In the genomic region with DNA sequence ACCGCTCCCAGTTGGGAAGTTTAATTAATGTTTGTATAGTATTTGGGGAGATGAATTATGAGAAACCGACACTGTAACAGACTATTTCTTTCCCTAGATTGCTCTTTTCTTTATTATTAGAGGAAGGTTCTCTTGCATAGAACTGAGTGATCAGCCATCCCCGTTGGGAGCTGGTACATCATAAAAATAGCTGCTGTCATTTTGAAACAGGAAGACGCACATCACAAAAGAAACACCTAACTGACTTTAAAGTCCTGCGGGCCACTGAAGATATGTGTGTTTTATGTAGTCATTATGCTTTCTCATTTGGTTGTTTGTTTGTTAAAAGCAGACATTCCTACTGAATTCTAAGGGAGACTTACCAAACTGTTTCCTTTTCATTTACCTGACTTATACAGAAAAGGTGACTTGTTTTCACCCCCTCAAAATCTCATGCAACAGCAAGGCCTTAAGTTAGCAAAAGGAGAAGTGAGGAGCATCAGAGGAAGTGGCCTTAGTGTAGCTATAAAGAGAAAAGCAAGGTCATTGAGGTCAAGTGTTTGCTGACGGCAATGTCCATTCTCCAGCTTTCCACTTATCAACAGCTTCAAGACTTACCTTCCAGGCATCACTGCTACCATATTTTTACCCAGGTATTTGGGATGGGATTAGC, we compare ENCODE assay signal across 14 cellular contexts.
DNase-seq lines count a peak whose midpoint lies in the region; ATAC-seq, FAIRE-seq and TF ChIP-seq lines count a peak whose summit lies in the region.
"Had no signal": no experiment of that assay in that cellular context is flagged by ENCODE, and none has a peak within 500 bp of the region (broad histone marks: within the 10 kb centered on the region; RNA-seq: fewer than 3 reads in every experiment).

No MANE protein-coding gene starts in this region.

- no peaks in the 10 kb centered on the region for H3K9me3 ChIP-seq in DOHH2 (ENCODE audit: control insufficient read depth, insufficient read depth, low read length)
- H3K9me3 ChIP-seq: sigmoid colon had no signal

- H3F3A ChIP-seq in DOHH2 (ENCODE audit: control insufficient read depth, insufficient read depth), result no peaks in the 10 kb centered on the region

- peak overlapping the region; percentile 22 for H3K4me3 ChIP-seq in DOHH2 (ENCODE audit: low read length)
- H3K4me3 ChIP-seq: cardiac muscle cell, sigmoid colon had no signal

- H3K79me2 ChIP-seq in DOHH2 (ENCODE audit: control insufficient read depth, low read length), result no peaks in the 10 kb centered on the region

- intact Hi-C loops in head of caudate nucleus (cut with DNase I), result no loop called here

- H4K20me1 ChIP-seq in DOHH2 (ENCODE audit: control insufficient read depth, insufficient read depth, low read depth, low read length), result no peaks in the 10 kb centered on the region

- H3K27ac ChIP-seq in DOHH2 (ENCODE audit: low read depth, low read length), result peak overlapping the region; percentile 10; the same call in 1 of the 2 replicates
- H3K27ac ChIP-seq: cardiac muscle cell had no signal

- H3K9me3 Mint-ChIP-seq in IgD-negative memory B cell, result peaks cover 0 to 2% (median 0%) of the 10 kb centered on the region in 3 donors
- H3K9me3 Mint-ChIP-seq in activated naive CD4-positive, alpha-beta T cell treated with anti-CD3 and anti-CD28 coated beads, Interleukin-2, amount 10 ng/mL, durations not matched to agents 7 days and 5 days, result no peaks in the 10 kb centered on the region

- H3K36me3 Mint-ChIP-seq in IgD-negative memory B cell, result peaks cover 2% of the 10 kb centered on the region
- H3K36me3 Mint-ChIP-seq in activated naive CD4-positive, alpha-beta T cell treated with anti-CD3 and anti-CD28 coated beads, Interleukin-2, amount 10 ng/mL, durations not matched to agents 7 days and 5 days, result no peaks in the 10 kb centered on the region

- DNase-seq in NCI-H82 treated with DMSO at 0.1 percent for 48 hours (lab: John Stamatoyannopoulos, UW; ENCODE audit: unreplicated experiment) (no peak), head of caudate nucleus (no peak), frontal cortex (ENCODE audit: low spot score in 2 of 2) (no peak)
- no peak for DNase-seq in activated naive CD4-positive, alpha-beta T cell treated with anti-CD3 and anti-CD28 coated beads, Interleukin-2, amount 10 ng/mL, durations not matched to agents 7 days and 5 days
- DNase-seq: foreskin melanocyte, GDM1, NCI-H2171, sigmoid colon had no signal

- H3K4me1 Mint-ChIP-seq in IgD-negative memory B cell, result peaks cover 18 to 21% (median 20%) of the 10 kb centered on the region in 3 donors
- no peaks in the 10 kb centered on the region for H3K4me1 Mint-ChIP-seq in activated naive CD4-positive, alpha-beta T cell treated with anti-CD3 and anti-CD28 coated beads, Interleukin-2, amount 10 ng/mL, durations not matched to agents 7 days and 5 days

- no peaks in the 10 kb centered on the region for H3K36me3 ChIP-seq in DOHH2 (ENCODE audit: control insufficient read depth, low read length)
- H3K36me3 ChIP-seq: cardiac muscle cell, sigmoid colon had no signal

- peak overlapping the region; percentile 19 to 88 (median 79) for H3K27ac Mint-ChIP-seq in IgD-negative memory B cell
- no peak overlapping the region for H3K27ac Mint-ChIP-seq in activated naive CD4-positive, alpha-beta T cell treated with anti-CD3 and anti-CD28 coated beads, Interleukin-2, amount 10 ng/mL, durations not matched to agents 7 days and 5 days

- no peaks in the 10 kb centered on the region for H3K9me2 ChIP-seq in DOHH2 (replicated peaks; ENCODE audit: control insufficient read depth, low read length)

- H3K4me2 ChIP-seq in DOHH2 (ENCODE audit: low read length), result peak overlapping the region; percentile 49

- H3K27me3 ChIP-seq in DOHH2 (ENCODE audit: control insufficient read depth, low read length), result no peaks in the 10 kb centered on the region
- H3K27me3 ChIP-seq: sigmoid colon had no signal

- no peaks in the 10 kb centered on the region for H3K27me3 Mint-ChIP-seq in IgD-negative memory B cell
- H3K27me3 Mint-ChIP-seq in activated naive CD4-positive, alpha-beta T cell treated with anti-CD3 and anti-CD28 coated beads, Interleukin-2, amount 10 ng/mL, durations not matched to agents 7 days and 5 days, result peaks cover 4% of the 10 kb centered on the region

- peak overlapping the region in 3 of 4 donors; percentile 28 to 65 (median 61) for H3K4me3 Mint-ChIP-seq in IgD-negative memory B cell
- no peak overlapping the region for H3K4me3 Mint-ChIP-seq in activated naive CD4-positive, alpha-beta T cell treated with anti-CD3 and anti-CD28 coated beads, Interleukin-2, amount 10 ng/mL, durations not matched to agents 7 days and 5 days

- H3K4me1 ChIP-seq in DOHH2 (ENCODE audit: control insufficient read depth, low read length), result peaks cover 15% of the 10 kb centered on the region

- CTCF ChIA-PET in activated naive CD4-positive, alpha-beta T cell treated with anti-CD3 and anti-CD28 coated beads, Interleukin-2, amount 10 ng/mL, durations not matched to agents 7 days and 5 days (lab: Charles Lee), result no interaction called here

- ATAC-seq in GM19395 (IDR thresholded peaks at IDR 0.05; ENCODE audit: unreplicated experiment) (peak; percentile 95), HG02884 (IDR thresholded peaks at IDR 0.05; ENCODE audit: unreplicated experiment) (peak; percentile 91)

- TF ChIP-seq CTCF in DOHH2 (IDR thresholded peaks at IDR 0.05; ENCODE audit: low read depth, low read length, poor library complexity, severe bottlenecking), result no peak

- FAIRE-seq in frontal cortex (lab: Jason Lieb, UNC), result no peak
- FAIRE-seq: A204.1 had no signal
